In the genomic region with DNA sequence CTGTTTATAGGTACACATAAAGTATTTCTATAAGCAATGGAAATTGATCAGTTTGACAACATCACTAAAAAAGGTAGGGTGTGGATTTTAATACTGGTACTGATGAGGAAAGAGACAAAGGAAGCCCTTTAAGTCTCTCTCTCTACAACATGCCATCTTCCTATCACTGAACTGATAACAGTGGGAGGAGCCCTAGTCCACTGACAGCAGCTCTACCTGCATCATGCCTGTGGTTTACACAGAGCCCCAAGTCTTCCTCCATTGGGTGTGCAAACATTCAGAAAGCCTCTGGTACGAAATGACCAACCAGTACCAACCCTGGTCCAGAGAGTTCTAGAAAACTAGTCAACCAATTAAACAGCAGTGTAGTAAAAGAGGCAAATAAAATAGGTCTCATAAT, we compare ENCODE assay signal across 20 cellular contexts.
"Had no signal": no experiment of that assay in that cellular context is flagged by ENCODE, and none has a peak within 500 bp of the region (broad histone marks: within the 10 kb centered on the region; RNA-seq: fewer than 3 reads in every experiment).

No MANE protein-coding gene starts in this region.

- H3K27ac ChIP-seq: colonic mucosa, foreskin keratinocyte, testis, upper lobe of left lung, VCaP had no signal

- H3K4me3 Mint-ChIP-seq: activated T-cell treated with anti-CD3 and anti-CD28 coated beads, Interleukin-2, amount 50 U/mL, for 4 hours; brain; central memory CD8-positive, alpha-beta T cell; nephron; stimulated activated memory B cell treated with anti-CD40 and anti-IgM and Interleukin-4, amounts not matched to agents 10 μg/mL and 1 μg/mL and 100 μg/mL, for 72 hours had no signal

- H3K27ac Mint-ChIP-seq: brain; stimulated activated memory B cell treated with anti-CD40 and anti-IgM and Interleukin-4, amounts not matched to agents 10 μg/mL and 1 μg/mL and 100 μg/mL, for 72 hours had no signal

- H3K9me3 Mint-ChIP-seq: activated T-cell treated with anti-CD3 and anti-CD28 coated beads, Interleukin-2, amount 50 U/mL, for 4 hours; central memory CD8-positive, alpha-beta T cell; nephron; stimulated activated memory B cell treated with anti-CD40 and anti-IgM and Interleukin-4, amounts not matched to agents 10 μg/mL and 1 μg/mL and 100 μg/mL, for 72 hours had no signal

- H3K4me1 ChIP-seq: colonic mucosa, foreskin keratinocyte, upper lobe of left lung had no signal

- H3K36me3 ChIP-seq: colonic mucosa, upper lobe of left lung had no signal

- H3K4me3 ChIP-seq: colonic mucosa, testis, upper lobe of left lung had no signal

- DNase-seq: activated CD8-positive, alpha-beta memory T cell treated with anti-CD3 and anti-CD28 coated beads, Interleukin-2, amount 50 U/mL, for 4 hours; activated effector memory CD4-positive, alpha-beta T cell treated with anti-CD3 and anti-CD28 coated beads, Interleukin-2, amount 50 U/mL, for 16 hours; activated T-cell treated with anti-CD3 and anti-CD28 coated beads, Interleukin-2, amount 50 U/mL, for 4 hours; anterior cingulate cortex; colonic mucosa; foreskin keratinocyte; glutamatergic neuron; hippocampal formation; left cardiac atrium; mesenchymal stem cell; nucleus accumbens; stimulated activated CD4-positive, alpha-beta T cell treated with anti-CD3 and anti-CD28 coated beads, Interleukin-4, amount 100 ng/mL, for 24 hours; testis; upper lobe of left lung had no signal

- H3K27me3 ChIP-seq: colonic mucosa, foreskin keratinocyte, testis, upper lobe of left lung had no signal

- H3K27me3 Mint-ChIP-seq: brain; central memory CD8-positive, alpha-beta T cell; stimulated activated memory B cell treated with anti-CD40 and anti-IgM and Interleukin-4, amounts not matched to agents 10 μg/mL and 1 μg/mL and 100 μg/mL, for 72 hours had no signal

- H3K9me3 ChIP-seq: colonic mucosa, testis, upper lobe of left lung had no signal

- ATAC-seq: foreskin keratinocyte; left cardiac atrium; sciatic nerve; stimulated activated memory B cell treated with anti-CD40 and anti-IgM and Interleukin-4, amounts not matched to agents 10 μg/mL and 1 μg/mL and 100 μg/mL, for 72 hours had no signal
